1 cellular context compared by ENCODE assay signal in genomic region chr2:11853197-11853588, GRCh38.
TF ChIP-seq lines count a peak whose summit lies in the region.

No MANE protein-coding gene starts in this region.

TF ChIP-seq in K562, 482 proteins besides CTCF, POLR2A, EP300 and RAD21 (continued from another document):
- TF ChIP-seq, protein P1, sequence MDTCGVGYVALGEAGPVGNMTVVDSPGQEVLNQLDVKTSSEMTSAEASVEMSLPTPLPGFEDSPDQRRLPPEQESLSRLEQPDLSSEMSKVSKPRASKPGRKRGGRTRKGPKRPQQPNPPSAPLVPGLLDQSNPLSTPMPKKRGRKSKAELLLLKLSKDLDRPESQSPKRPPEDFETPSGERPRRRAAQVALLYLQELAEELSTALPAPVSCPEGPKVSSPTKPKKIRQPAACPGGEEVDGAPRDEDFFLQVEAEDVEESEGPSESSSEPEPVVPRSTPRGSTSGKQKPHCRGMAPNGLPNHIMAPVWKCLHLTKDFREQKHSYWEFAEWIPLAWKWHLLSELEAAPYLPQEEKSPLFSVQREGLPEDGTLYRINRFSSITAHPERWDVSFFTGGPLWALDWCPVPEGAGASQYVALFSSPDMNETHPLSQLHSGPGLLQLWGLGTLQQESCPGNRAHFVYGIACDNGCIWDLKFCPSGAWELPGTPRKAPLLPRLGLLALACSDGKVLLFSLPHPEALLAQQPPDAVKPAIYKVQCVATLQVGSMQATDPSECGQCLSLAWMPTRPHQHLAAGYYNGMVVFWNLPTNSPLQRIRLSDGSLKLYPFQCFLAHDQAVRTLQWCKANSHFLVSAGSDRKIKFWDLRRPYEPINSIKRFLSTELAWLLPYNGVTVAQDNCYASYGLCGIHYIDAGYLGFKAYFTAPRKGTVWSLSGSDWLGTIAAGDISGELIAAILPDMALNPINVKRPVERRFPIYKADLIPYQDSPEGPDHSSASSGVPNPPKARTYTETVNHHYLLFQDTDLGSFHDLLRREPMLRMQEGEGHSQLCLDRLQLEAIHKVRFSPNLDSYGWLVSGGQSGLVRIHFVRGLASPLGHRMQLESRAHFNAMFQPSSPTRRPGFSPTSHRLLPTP (IDR thresholded peaks at IDR 0.05; ENCODE audit: borderline replicate concordance, extremely low read depth, insufficient read length) = no peak
- TF ChIP-seq PHF20 (IDR thresholded peaks at IDR 0.05; ENCODE audit: partially characterized antibody) (no peak), BCOR (IDR thresholded peaks at IDR 0.05) (no peak), FOXA3 (CRISPR knock-in tag; conservative IDR thresholded peaks at IDR 0.05 in 1 of 2, IDR thresholded peaks at IDR 0.05 in 1 of 2) (no peak)
